ENCODE assay signal across 27 cellular contexts in the genomic region with DNA sequence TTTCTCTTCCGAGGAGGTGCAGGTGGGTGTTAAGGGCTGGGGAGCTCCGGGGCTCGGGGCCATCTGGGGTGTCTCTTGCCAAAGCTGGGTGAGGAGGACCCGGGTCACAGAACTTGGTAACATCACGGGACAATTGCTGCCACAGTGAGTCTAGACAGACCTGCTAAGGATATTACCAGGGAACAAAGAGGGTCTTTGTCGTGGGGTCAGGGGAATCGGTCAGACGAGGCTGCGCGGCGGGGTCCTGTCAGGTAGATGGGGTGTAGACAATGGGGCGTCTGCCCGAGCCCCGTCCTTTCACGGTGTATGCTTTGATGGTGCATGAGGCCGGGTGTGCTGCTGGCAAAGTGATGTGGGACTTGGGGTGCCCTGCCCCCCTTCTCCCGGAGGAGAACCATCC. TPM values are rescaled to one million over a fixed set of nuclear protein-coding genes. Genes with fewer than 3 reads are reported as not detected.
"Had no signal": no experiment of that assay in that cellular context is flagged by ENCODE, and none has a peak within 500 bp of the region (broad histone marks: within the 10 kb centered on the region; RNA-seq: fewer than 3 reads in every experiment).

No MANE protein-coding gene starts in this region.

- ATAC-seq: effector memory CD8-positive, alpha-beta T cell; gastroesophageal sphincter; left colon; naive thymus-derived CD4-positive, alpha-beta T cell; stimulated activated naive B cell treated with anti-CD40 and anti-IgM and Interleukin-4, amounts not matched to agents 10 μg/mL and 1 μg/mL and 100 μg/mL, for 72 hours had no signal

- H3K4me3 ChIP-seq: colonic mucosa, gastroesophageal sphincter, hepatocyte, right atrium auricular region, smooth muscle cell, tibial nerve had no signal

- H3K4me2 ChIP-seq: hepatocyte, smooth muscle cell had no signal

- DNase-seq: activated CD8-positive, alpha-beta memory T cell treated with anti-CD3 and anti-CD28 coated beads for 24 hours; activated effector memory CD4-positive, alpha-beta T cell treated with Interleukin-2 at 50 U/mL for 16 hours; activated naive CD4-positive, alpha-beta T cell treated with Interleukin-2 at 50 U/mL for 16 hours; anterior cingulate cortex; cerebellar nuclear complex; colonic mucosa; effector memory CD8-positive, alpha-beta T cell; islet precursor cell; left colon; midbrain; naive thymus-derived CD4-positive, alpha-beta T cell; occipital lobe; stimulated activated CD4-positive, alpha-beta T cell treated with anti-CD3 and anti-CD28 coated beads, Interleukin-1b, Interleukin-23, amount 100 ng/mL, for 48 hours; stimulated activated CD4-positive, alpha-beta T cell treated with anti-CD3 and anti-CD28 coated beads, Interleukin-4, amount 100 ng/mL, for 4 hours; stimulated activated CD8-positive, alpha-beta memory T cell treated with anti-CD3 and anti-CD28 coated beads, Interleukin-4, amount 100 ng/mL, for 48 hours; stimulated activated naive B cell treated with anti-CD40 and anti-IgM and Interleukin-4, amounts not matched to agents 10 μg/mL and 1 μg/mL and 100 μg/mL, for 72 hours; T1000 had no signal

- H3K36me3 ChIP-seq: right atrium auricular region had no signal

- H3K9me3 ChIP-seq: colonic mucosa, gastroesophageal sphincter, right atrium auricular region, tibial nerve had no signal

- FAIRE-seq: endothelial cell of umbilical vein, urothelium cell line had no signal

- H3K4me1 ChIP-seq: colonic mucosa, right atrium auricular region had no signal

- H3K27me3 ChIP-seq: colonic mucosa, gastroesophageal sphincter, hepatocyte, right atrium auricular region, tibial nerve had no signal

- H3K27ac ChIP-seq: colonic mucosa, gastroesophageal sphincter, hepatocyte, right atrium auricular region, tibial nerve had no signal

- H2AFZ ChIP-seq: hepatocyte had no signal

RNA-seq across cellular contexts. Expression of a gene that starts 37.8 kb away (rescaled TPM):
- total RNA-seq: occipital lobe had no signal
- polyA plus RNA-seq: naive thymus-derived CD4-positive, alpha-beta T cell; neural cell had no signal

RNA-seq across cellular contexts. Expression of a gene that starts 49.3 kb away (rescaled TPM):
- total RNA-seq: endothelial cell of umbilical vein; hepatocyte; pulmonary artery endothelial cell; smooth muscle cell; T-helper 1 cell treated with Interleukin-12 subunit alpha and Interleukin-12 subunit beta and Interleukin-4 antibody, amounts not matched to agents 30 ng/mL and 1 ng/mL, for 36 hours had no signal
- polyA plus RNA-seq: endothelial cell of umbilical vein, neural cell had no signal
